In the genomic region with DNA sequence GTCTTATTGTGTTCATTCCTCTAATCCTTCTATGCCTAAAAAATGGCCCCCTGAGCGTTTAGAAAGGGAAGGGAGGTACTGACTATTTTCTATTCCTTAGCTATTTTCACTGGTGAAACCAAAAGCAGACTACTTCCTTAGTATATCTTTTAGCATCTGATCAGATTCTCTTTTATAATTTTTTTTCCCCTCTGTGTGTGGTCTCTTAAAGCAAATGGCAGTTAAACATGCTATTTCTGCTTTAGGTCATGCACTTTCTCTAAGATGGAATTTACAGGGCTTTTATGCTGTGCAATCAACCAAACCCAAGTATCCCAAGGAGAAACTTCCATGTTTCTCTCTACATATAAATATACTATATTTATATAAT, we compare ENCODE assay signal across 10 cellular contexts. TPM values are rescaled to one million over a fixed set of nuclear protein-coding genes. Genes with fewer than 3 reads are reported as not detected.
DNase-seq lines count a peak whose midpoint lies in the region; ATAC-seq, FAIRE-seq and TF ChIP-seq lines count a peak whose summit lies in the region.
"Had no signal": no experiment of that assay in that cellular context is flagged by ENCODE, and none has a peak within 500 bp of the region (broad histone marks: within the 10 kb centered on the region; RNA-seq: fewer than 3 reads in every experiment).

No MANE protein-coding gene starts in this region.

- POLR2A ChIA-PET in HepG2 (lab: Yijun Ruan, JAX), result interaction anchor here (3.1 kb wide), 1 partner anchor 9 kb away, joined by 29 read pairs; a partner anchor contains a TSS

- TF ChIP-seq POLR2A in HepG2 (IDR thresholded peaks at IDR 0.05; ENCODE audit: insufficient read depth in 1 of 2, low read depth in 2 of 2, low read length in 2 of 2), result no peak

- H3K4me3 ChIP-seq in HepG2 (replicated peaks in 1 of 3; ENCODE audit: insufficient read depth in 1 of 3, low read depth in 2 of 3, low read length in 3 of 3) (peak overlapping the region in 1 of 3 experiments; percentile 58; a peak in 1 of 6 replicates), thoracic aorta (peak overlapping the region; percentile 68)

- no peak overlapping the region for H3K27ac ChIP-seq in HepG2 (ENCODE audit: extremely low read length, insufficient read depth, low read length)
- H3K27ac ChIP-seq in thoracic aorta, result peak overlapping the region; percentile 58 to 60

- no peaks in the 10 kb centered on the region for H3K36me3 Mint-ChIP-seq in activated T-cell treated with anti-CD3 and anti-CD28 coated beads, Interleukin-2, amount 50 U/mL, for 24 hours (ENCODE audit: low read depth)
- peaks cover 3% of the 10 kb centered on the region for H3K36me3 Mint-ChIP-seq in activated naive CD8-positive, alpha-beta T cell

- ATAC-seq in HepG2 (no peak), thoracic aorta (ENCODE audit: insufficient number of reproducible peaks, low FRiP score, low read depth) (no peak), GM19452 (IDR thresholded peaks at IDR 0.05; ENCODE audit: unreplicated experiment) (no peak), GM18909 (IDR thresholded peaks at IDR 0.05; ENCODE audit: poor library complexity, unreplicated experiment) (no peak)

- no peaks in the 10 kb centered on the region for H3K9me3 Mint-ChIP-seq in activated T-cell treated with anti-CD3 and anti-CD28 coated beads, Interleukin-2, amount 50 U/mL, for 24 hours
- no peaks in the 10 kb centered on the region for H3K9me3 Mint-ChIP-seq in activated naive CD8-positive, alpha-beta T cell (ENCODE audit: low read depth)

- no peaks in the 10 kb centered on the region for H3K36me3 ChIP-seq in HepG2 (replicated peaks in 1 of 2; ENCODE audit: control insufficient read depth in 1 of 2, insufficient read depth in 2 of 2, low read length in 2 of 2)
- H3K36me3 ChIP-seq in thoracic aorta, result no peaks in the 10 kb centered on the region

- no peak for TF ChIP-seq RAD21 in HepG2 (CRISPR knock-in tag; IDR thresholded peaks at IDR 0.05)

- no peaks in the 10 kb centered on the region for H3K79me2 ChIP-seq in HepG2 (ENCODE audit: insufficient read depth, low read length)

- no peak for TF ChIP-seq EP300 in HepG2 (IDR thresholded peaks at IDR 0.05; ENCODE audit: low read depth in 2 of 2, low read length in 2 of 2)
- no peak for TF ChIP-seq EP300 in HepG2 (CRISPR knock-in tag; IDR thresholded peaks at IDR 0.05; ENCODE audit: borderline replicate concordance)

- 57% methylated on average over 1 of the region's 1 CpG for WGBS in HepG2 (ENCODE audit: low lambda C conversion rate)

- TF ChIP-seq CTCF in HepG2 (CRISPR knock-in tag; IDR thresholded peaks at IDR 0.05) (no peak), thoracic aorta (IDR thresholded peaks at IDR 0.05) (no peak)

- H3K27me3 ChIP-seq in HepG2 (ENCODE audit: control insufficient read depth in 1 of 2, insufficient read depth in 2 of 2, low read length in 2 of 2) (no peaks in the 10 kb centered on the region), thoracic aorta (replicated peaks; ENCODE audit: insufficient read depth) (no peaks in the 10 kb centered on the region)

- CTCF ChIA-PET in HepG2 (lab: Yijun Ruan, JAX; ENCODE audit: low intra/inter-chr PET ratio, low total read pairs), result no interaction called here

- no peaks in the 10 kb centered on the region for H4K20me1 ChIP-seq in HepG2 (ENCODE audit: insufficient read depth, low read length)

- intact Hi-C loops in HepG2 (cut with micrococcal nuclease; ENCODE audit: unreplicated experiment), result no loop called here

- H3K9ac ChIP-seq in HepG2 (ENCODE audit: insufficient read depth, low read depth, low read length), result no peak overlapping the region

- no TSS peak for BruUV-seq in HepG2 (replicated peaks; lab: Mats Ljungman, UMichigan)

- no peak overlapping the region for H2AFZ ChIP-seq in HepG2 (ENCODE audit: low read length)

- H3K4me1 ChIP-seq in HepG2 (ENCODE audit: insufficient read depth, low read length) (peaks cover 52% of the 10 kb centered on the region), thoracic aorta (ENCODE audit: control insufficient read depth in 1 of 2, low read depth in 2 of 2) (peaks cover 12 to 21% of the 10 kb centered on the region in 2 donors)

- H3K4me1 Mint-ChIP-seq in activated T-cell treated with anti-CD3 and anti-CD28 coated beads, Interleukin-2, amount 50 U/mL, for 24 hours (ENCODE audit: low read depth), result peaks cover 58% of the 10 kb centered on the region
- peaks cover 66% of the 10 kb centered on the region for H3K4me1 Mint-ChIP-seq in activated naive CD8-positive, alpha-beta T cell (ENCODE audit: low read depth)

- H3K27me3 Mint-ChIP-seq in activated T-cell treated with anti-CD3 and anti-CD28 coated beads, Interleukin-2, amount 50 U/mL, for 24 hours, result no peaks in the 10 kb centered on the region
- no peaks in the 10 kb centered on the region for H3K27me3 Mint-ChIP-seq in activated naive CD8-positive, alpha-beta T cell

- in situ Hi-C loops in HepG2 (cut with HindIII; ENCODE audit: extremely low pct_ligation_motif_present, low pct_unique_long_range_greater_than_20kb), result no loop called here

- peak overlapping the region; percentile 81 for H3K27ac Mint-ChIP-seq in activated T-cell treated with anti-CD3 and anti-CD28 coated beads, Interleukin-2, amount 50 U/mL, for 24 hours
- peak overlapping the region; percentile 94 for H3K27ac Mint-ChIP-seq in activated naive CD8-positive, alpha-beta T cell

- DNase-seq in activated T-cell treated with anti-CD3 and anti-CD28 coated beads, Interleukin-2, amount 50 U/mL, for 24 hours, result no peak
- DNase-seq in activated T-cell treated with anti-CD3 and anti-CD28 coated beads for 4 hours (no peak), HepG2 (ENCODE audit: low spot score) (no peak), thoracic aorta (ENCODE audit: low spot score) (no peak), COLO829 (ENCODE audit: low spot score) (no peak)
- DNase-seq: central memory CD4-positive, alpha-beta T cell; stimulated activated CD4-positive, alpha-beta T cell treated with anti-CD3 and anti-CD28 coated beads, Interleukin-12 subunit alpha, Interleukin-12 subunit beta, amount 100 ng/mL, for 4 hours had no signal

- peak overlapping the region; percentile 37 for H3K4me3 Mint-ChIP-seq in activated T-cell treated with anti-CD3 and anti-CD28 coated beads, Interleukin-2, amount 50 U/mL, for 24 hours
- H3K4me3 Mint-ChIP-seq in activated naive CD8-positive, alpha-beta T cell, result peak overlapping the region; percentile 82

- H3K9me3 ChIP-seq in HepG2 (ENCODE audit: low read length) (no peaks in the 10 kb centered on the region), thoracic aorta (no peaks in the 10 kb centered on the region)

- peak overlapping the region; percentile 76 for H3K4me2 ChIP-seq in HepG2 (ENCODE audit: low read depth, low read length)

- FAIRE-seq in HepG2 (lab: Jason Lieb, UNC), result no peak

TF ChIP-seq in HepG2, 621 proteins besides CTCF, POLR2A, EP300 and RAD21 (continues in another document):
- TF ChIP-seq MAFG (CRISPR knock-in tag; IDR thresholded peaks at IDR 0.05) (no peak), POGZ (CRISPR knock-in tag; IDR thresholded peaks at IDR 0.05) (no peak), BHLHE40 (IDR thresholded peaks at IDR 0.05; ENCODE audit: low read length) (no peak), DR1 (CRISPR knock-in tag; IDR thresholded peaks at IDR 0.05) (no peak), ATF1 (CRISPR knock-in tag; IDR thresholded peaks at IDR 0.05) (no peak), ZFYVE20 (CRISPR knock-in tag; IDR thresholded peaks at IDR 0.05; ENCODE audit: borderline replicate concordance, low read depth) (no peak)
- TF ChIP-seq, protein P1, sequence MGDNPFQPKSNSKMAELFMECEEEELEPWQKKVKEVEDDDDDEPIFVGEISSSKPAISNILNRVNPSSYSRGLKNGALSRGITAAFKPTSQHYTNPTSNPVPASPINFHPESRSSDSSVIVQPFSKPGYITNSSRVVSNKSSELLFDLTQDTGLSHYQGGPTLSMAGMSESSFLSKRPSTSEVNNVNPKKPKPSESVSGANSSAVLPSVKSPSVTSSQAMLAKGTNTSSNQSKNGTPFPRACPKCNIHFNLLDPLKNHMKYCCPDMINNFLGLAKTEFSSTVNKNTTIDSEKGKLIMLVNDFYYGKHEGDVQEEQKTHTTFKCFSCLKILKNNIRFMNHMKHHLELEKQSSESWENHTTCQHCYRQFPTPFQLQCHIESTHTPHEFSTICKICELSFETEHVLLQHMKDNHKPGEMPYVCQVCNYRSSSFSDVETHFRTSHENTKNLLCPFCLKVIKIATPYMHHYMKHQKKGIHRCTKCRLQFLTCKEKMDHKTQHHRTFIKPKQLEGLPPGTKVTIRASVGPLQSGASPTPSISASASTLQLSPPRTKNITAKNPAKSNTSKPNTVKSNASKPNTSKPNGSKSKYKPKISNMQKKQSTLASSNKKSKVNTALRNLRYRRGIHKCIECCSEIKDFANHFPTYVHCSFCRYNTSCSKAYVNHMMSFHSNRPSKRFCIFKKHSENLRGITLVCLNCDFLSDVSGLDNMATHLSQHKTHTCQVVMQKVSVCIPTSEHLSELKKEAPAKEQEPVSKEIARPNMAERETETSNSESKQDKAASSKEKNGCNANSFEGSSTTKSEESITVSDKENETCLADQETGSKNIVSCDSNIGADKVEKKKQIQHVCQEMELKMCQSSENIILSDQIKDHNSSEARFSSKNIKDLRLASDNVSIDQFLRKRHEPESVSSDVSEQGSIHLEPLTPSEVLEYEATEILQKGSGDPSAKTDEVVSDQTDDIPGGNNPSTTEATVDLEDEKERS (CRISPR knock-in tag; IDR thresholded peaks at IDR 0.05), result no peak

RNA-seq across cellular contexts. Expression of a gene that starts 10.0 kb away (rescaled TPM):
- total RNA-seq in HepG2 (2016; rRNA removed; fragmentation: Illumina TruSeq; extraction: Trizol), result 80.7 and 158 TPM in 2 replicates
- 19.7 and 23.5 TPM in 2 replicates for total RNA-seq in HepG2 (2016; cell fraction: cytosol; rRNA removed; fragmentation: Illumina TruSeq; extraction: Trizol; ENCODE audit: low read depth)
- 78.9 and 158 TPM in 2 replicates for total RNA-seq in HepG2 (2016; cell fraction: insoluble cytoplasmic fraction; rRNA removed; fragmentation: Illumina TruSeq; extraction: Trizol)
- total RNA-seq in HepG2 (2016; cell fraction: membrane; rRNA removed; fragmentation: Illumina TruSeq; extraction: Trizol), result 28.8 and 29.1 TPM in 2 replicates
- 139 and 183 TPM in 2 replicates for total RNA-seq in HepG2 (2016; cell fraction: nucleus; rRNA removed; fragmentation: Illumina TruSeq; extraction: Trizol)
- 285 and 373 TPM in 2 replicates for polyA plus RNA-seq in HepG2 (2011; rRNA removed)
- 119 and 216 TPM in 2 replicates for polyA plus RNA-seq in HepG2 (2011; cell fraction: cytosol; rRNA removed)
- polyA plus RNA-seq in HepG2 (2011; cell fraction: nucleus; rRNA removed), result 51.2 and 79.9 TPM in 2 replicates
- 312 and 366 TPM in 2 replicates for polyA plus RNA-seq in HepG2 (2012)
- 32.7 and 38.7 TPM in 2 replicates for polyA plus RNA-seq in HepG2 (2016; cell fraction: cytosol; fragmentation: Illumina TruSeq; extraction: Trizol; ENCODE audit: low read depth)
- 145 and 159 TPM in 2 replicates for polyA plus RNA-seq in HepG2 (2016; cell fraction: insoluble cytoplasmic fraction; fragmentation: Illumina TruSeq; extraction: Trizol; ENCODE audit: low read depth)
- polyA plus RNA-seq in HepG2 (2016; cell fraction: membrane; fragmentation: Illumina TruSeq; extraction: Trizol; ENCODE audit: low read depth), result 44.0 and 47.1 TPM in 2 replicates
- polyA plus RNA-seq in HepG2 (2016; cell fraction: nucleus; fragmentation: Illumina TruSeq; extraction: Trizol; ENCODE audit: insufficient read depth, low read depth), result 391 and 415 TPM in 2 replicates
- polyA minus RNA-seq in HepG2 (2011; rRNA and poly(A)+ RNA removed; ENCODE audit: low replicate concordance), result 16.4 and 36.7 TPM in 2 replicates
- 139 and 194 TPM in 2 replicates for polyA minus RNA-seq in HepG2 (2011; cell fraction: cytosol; rRNA and poly(A)+ RNA removed)
- polyA minus RNA-seq in HepG2 (2011; cell fraction: nucleus; rRNA and poly(A)+ RNA removed), result 29.0 and 53.7 TPM in 2 replicates
- 100 to 1,000 TPM; 436 to 638 TPM for total RNA-seq in thoracic aorta
